In the genomic region with DNA sequence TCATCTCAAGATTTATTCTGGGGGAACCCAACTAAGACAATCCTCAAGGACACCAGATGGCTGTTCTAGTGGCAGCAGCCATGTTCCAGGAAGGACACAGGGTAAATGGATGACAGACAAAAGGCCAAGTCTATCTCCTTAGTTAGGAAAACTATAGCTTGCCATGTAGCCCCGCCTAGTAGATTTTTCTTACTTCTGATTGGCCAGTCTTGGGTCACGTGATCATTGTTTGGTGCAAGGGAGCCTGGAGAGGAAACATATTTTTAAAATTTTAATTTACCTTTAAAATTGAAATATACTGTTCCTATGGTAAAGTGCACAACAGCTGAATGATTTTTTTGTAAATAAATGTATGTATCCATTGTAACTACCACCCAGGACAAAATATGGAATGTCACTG, we compare ENCODE assay signal across 1 cellular context.
TF ChIP-seq lines count a peak whose summit lies in the region.

No MANE protein-coding gene starts in this region.

TF ChIP-seq in SK-N-SH treated with all-trans-retinoic acid at 6 μM for 48 hours, 23 proteins besides CTCF, POLR2A, EP300 and RAD21 (continued from another document):
- TF ChIP-seq, protein P1, sequence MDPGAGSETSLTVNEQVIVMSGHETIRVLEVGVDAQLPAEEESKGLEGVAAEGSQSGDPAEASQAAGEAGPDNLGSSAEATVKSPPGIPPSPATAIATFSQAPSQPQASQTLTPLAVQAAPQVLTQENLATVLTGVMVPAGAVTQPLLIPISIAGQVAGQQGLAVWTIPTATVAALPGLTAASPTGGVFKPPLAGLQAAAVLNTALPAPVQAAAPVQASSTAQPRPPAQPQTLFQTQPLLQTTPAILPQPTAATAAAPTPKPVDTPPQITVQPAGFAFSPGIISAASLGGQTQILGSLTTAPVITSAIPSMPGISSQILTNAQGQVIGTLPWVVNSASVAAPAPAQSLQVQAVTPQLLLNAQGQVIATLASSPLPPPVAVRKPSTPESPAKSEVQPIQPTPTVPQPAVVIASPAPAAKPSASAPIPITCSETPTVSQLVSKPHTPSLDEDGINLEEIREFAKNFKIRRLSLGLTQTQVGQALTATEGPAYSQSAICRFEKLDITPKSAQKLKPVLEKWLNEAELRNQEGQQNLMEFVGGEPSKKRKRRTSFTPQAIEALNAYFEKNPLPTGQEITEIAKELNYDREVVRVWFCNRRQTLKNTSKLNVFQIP (CRISPR knock-in tag; IDR thresholded peaks at IDR 0.05; ENCODE audit: borderline replicate concordance, low read depth), result no peak
- TF ChIP-seq, protein P2, sequence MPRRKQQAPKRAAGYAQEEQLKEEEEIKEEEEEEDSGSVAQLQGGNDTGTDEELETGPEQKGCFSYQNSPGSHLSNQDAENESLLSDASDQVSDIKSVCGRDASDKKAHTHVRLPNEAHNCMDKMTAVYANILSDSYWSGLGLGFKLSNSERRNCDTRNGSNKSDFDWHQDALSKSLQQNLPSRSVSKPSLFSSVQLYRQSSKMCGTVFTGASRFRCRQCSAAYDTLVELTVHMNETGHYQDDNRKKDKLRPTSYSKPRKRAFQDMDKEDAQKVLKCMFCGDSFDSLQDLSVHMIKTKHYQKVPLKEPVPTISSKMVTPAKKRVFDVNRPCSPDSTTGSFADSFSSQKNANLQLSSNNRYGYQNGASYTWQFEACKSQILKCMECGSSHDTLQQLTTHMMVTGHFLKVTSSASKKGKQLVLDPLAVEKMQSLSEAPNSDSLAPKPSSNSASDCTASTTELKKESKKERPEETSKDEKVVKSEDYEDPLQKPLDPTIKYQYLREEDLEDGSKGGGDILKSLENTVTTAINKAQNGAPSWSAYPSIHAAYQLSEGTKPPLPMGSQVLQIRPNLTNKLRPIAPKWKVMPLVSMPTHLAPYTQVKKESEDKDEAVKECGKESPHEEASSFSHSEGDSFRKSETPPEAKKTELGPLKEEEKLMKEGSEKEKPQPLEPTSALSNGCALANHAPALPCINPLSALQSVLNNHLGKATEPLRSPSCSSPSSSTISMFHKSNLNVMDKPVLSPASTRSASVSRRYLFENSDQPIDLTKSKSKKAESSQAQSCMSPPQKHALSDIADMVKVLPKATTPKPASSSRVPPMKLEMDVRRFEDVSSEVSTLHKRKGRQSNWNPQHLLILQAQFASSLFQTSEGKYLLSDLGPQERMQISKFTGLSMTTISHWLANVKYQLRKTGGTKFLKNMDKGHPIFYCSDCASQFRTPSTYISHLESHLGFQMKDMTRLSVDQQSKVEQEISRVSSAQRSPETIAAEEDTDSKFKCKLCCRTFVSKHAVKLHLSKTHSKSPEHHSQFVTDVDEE (CRISPR knock-in tag; IDR thresholded peaks at IDR 0.05), result no peak
- TF ChIP-seq, protein P3, sequence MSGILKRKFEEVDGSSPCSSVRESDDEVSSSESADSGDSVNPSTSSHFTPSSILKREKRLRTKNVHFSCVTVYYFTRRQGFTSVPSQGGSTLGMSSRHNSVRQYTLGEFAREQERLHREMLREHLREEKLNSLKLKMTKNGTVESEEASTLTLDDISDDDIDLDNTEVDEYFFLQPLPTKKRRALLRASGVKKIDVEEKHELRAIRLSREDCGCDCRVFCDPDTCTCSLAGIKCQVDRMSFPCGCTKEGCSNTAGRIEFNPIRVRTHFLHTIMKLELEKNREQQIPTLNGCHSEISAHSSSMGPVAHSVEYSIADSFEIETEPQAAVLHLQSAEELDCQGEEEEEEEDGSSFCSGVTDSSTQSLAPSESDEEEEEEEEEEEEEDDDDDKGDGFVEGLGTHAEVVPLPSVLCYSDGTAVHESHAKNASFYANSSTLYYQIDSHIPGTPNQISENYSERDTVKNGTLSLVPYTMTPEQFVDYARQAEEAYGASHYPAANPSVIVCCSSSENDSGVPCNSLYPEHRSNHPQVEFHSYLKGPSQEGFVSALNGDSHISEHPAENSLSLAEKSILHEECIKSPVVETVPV (CRISPR knock-in tag; IDR thresholded peaks at IDR 0.05), result no peak
- no peak for TF ChIP-seq ZNF70 (CRISPR knock-in tag; IDR thresholded peaks at IDR 0.05)
- no peak for TF ChIP-seq OSR1 (CRISPR knock-in tag; IDR thresholded peaks at IDR 0.05)
- TF ChIP-seq ARNTL (CRISPR knock-in tag; IDR thresholded peaks at IDR 0.05; ENCODE audit: borderline replicate concordance, low read depth), result no peak
- no peak for TF ChIP-seq ZNF8 (CRISPR knock-in tag; IDR thresholded peaks at IDR 0.05)
- no peak for TF ChIP-seq BACH2 (CRISPR knock-in tag; IDR thresholded peaks at IDR 0.05; ENCODE audit: borderline replicate concordance)
- TF ChIP-seq, protein P4, sequence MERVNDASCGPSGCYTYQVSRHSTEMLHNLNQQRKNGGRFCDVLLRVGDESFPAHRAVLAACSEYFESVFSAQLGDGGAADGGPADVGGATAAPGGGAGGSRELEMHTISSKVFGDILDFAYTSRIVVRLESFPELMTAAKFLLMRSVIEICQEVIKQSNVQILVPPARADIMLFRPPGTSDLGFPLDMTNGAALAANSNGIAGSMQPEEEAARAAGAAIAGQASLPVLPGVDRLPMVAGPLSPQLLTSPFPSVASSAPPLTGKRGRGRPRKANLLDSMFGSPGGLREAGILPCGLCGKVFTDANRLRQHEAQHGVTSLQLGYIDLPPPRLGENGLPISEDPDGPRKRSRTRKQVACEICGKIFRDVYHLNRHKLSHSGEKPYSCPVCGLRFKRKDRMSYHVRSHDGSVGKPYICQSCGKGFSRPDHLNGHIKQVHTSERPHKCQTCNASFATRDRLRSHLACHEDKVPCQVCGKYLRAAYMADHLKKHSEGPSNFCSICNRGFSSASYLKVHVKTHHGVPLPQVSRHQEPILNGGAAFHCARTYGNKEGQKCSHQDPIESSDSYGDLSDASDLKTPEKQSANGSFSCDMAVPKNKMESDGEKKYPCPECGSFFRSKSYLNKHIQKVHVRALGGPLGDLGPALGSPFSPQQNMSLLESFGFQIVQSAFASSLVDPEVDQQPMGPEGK (CRISPR knock-in tag; IDR thresholded peaks at IDR 0.05; ENCODE audit: borderline replicate concordance), result no peak
- no peak for TF ChIP-seq ESRRG (CRISPR knock-in tag; IDR thresholded peaks at IDR 0.05)
